ENCODE assay signal across 1 cellular context in genomic region chr14:51581017-51581881, GRCh38.
TF ChIP-seq lines count a peak whose summit lies in the region.

No MANE protein-coding gene starts in this region.

TF ChIP-seq in WTC11, 78 proteins besides CTCF, POLR2A, EP300 and RAD21 (continued from another document):
- no peak for TF ChIP-seq ETV6 (CRISPR knock-in tag; IDR thresholded peaks at IDR 0.05)
- TF ChIP-seq ZNF281 (CRISPR knock-in tag; IDR thresholded peaks at IDR 0.05), result no peak
- no peak for TF ChIP-seq GRHL2 (CRISPR knock-in tag; IDR thresholded peaks at IDR 0.05; ENCODE audit: insufficient replicate concordance, severe bottlenecking)
- TF ChIP-seq ZNF317 (CRISPR knock-in tag; IDR thresholded peaks at IDR 0.05; ENCODE audit: borderline replicate concordance, low read depth), result no peak
